In genomic region chr9:134059661-134060395, GRCh38 we compare ENCODE assay signal across 8 cellular contexts. TPM values are rescaled to one million over a fixed set of nuclear protein-coding genes. Genes with fewer than 3 reads are reported as not detected.
DNase-seq lines count a peak whose midpoint lies in the region; ATAC-seq and TF ChIP-seq lines count a peak whose summit lies in the region.

No MANE protein-coding gene starts in this region.

- H3K23ac ChIP-seq in mesendoderm (ENCODE audit: low read length): no peak overlapping the region

- H3K4me3 Mint-ChIP-seq in WTC11 (no peak overlapping the region), natural killer cell (no peak overlapping the region)

- no peak overlapping the region for H2BK5ac ChIP-seq in mesendoderm (ENCODE audit: low read length)

- H3K36me3 Mint-ChIP-seq in WTC11: no peaks in the 10 kb centered on the region
- H3K36me3 Mint-ChIP-seq in natural killer cell: no peaks in the 10 kb centered on the region

- H3K79me1 ChIP-seq in mesendoderm (ENCODE audit: low read length): peaks cover 33% of the 10 kb centered on the region

- H3K9me3 Mint-ChIP-seq in WTC11: no peaks in the 10 kb centered on the region
- no peaks in the 10 kb centered on the region for H3K9me3 Mint-ChIP-seq in natural killer cell

- H3K27ac ChIP-seq in mesendoderm (ENCODE audit: low read depth, low read length): no peak overlapping the region

- H3K27me3 Mint-ChIP-seq in WTC11 (ENCODE audit: low read depth) (no peaks in the 10 kb centered on the region), natural killer cell (ENCODE audit: low read depth in 2 of 2) (no peaks in the 10 kb centered on the region)

- no peak overlapping the region for H4K5ac ChIP-seq in mesendoderm (ENCODE audit: low read length)

- H3K4me1 ChIP-seq in BE2C (no peaks in the 10 kb centered on the region), mesendoderm (ENCODE audit: control insufficient read depth, low read depth, low read length) (no peaks in the 10 kb centered on the region)

- H2BK15ac ChIP-seq in mesendoderm (replicated peaks; ENCODE audit: low read depth): no peak overlapping the region

- CTCF ChIA-PET in WTC11 (lab: Charles Lee): interaction anchor here (1.6 kb wide), 1 partner anchor 90 kb away, joined by 4 read pairs; no protein-coding TSS in a partner anchor

- H3K4me1 Mint-ChIP-seq in WTC11: peaks cover 28% of the 10 kb centered on the region
- H3K4me1 Mint-ChIP-seq in natural killer cell: peaks cover 7 to 65% of the 10 kb centered on the region in 2 donors

- intact Hi-C loops in natural killer cell (cut with micrococcal nuclease): loop anchor here (10.0 kb wide), 1 partner anchor 915 kb away; no protein-coding TSS in a partner anchor

- ATAC-seq in GM19035 (IDR thresholded peaks at IDR 0.05; ENCODE audit: unreplicated experiment) (peak; percentile 61), HG03135 (IDR thresholded peaks at IDR 0.05; ENCODE audit: unreplicated experiment) (peak; percentile 77), WTC11 (no peak), natural killer cell (peak; percentile 43 to 66 (median 65))

- no peak overlapping the region for H3K18ac ChIP-seq in mesendoderm (ENCODE audit: low read length)

- H3K9ac ChIP-seq in mesendoderm (ENCODE audit: low read length): no peak overlapping the region

- H3K27ac Mint-ChIP-seq in WTC11: peak overlapping the region; percentile 72; the same call in 1 of the 2 replicates
- peak overlapping the region; percentile 27 to 73 for H3K27ac Mint-ChIP-seq in natural killer cell

- TF ChIP-seq CTCF in BE2C (IDR thresholded peaks at IDR 0.05; ENCODE audit: low read depth, low read length) (no peak), WTC11 (IDR thresholded peaks at IDR 0.05) (no peak), natural killer cell (IDR thresholded peaks at IDR 0.05) (no peak)

- H3K79me2 ChIP-seq in mesendoderm (ENCODE audit: control insufficient read depth, insufficient read depth, low read length): peaks cover 94% of the 10 kb centered on the region

- no peaks in the 10 kb centered on the region for H3K27me3 ChIP-seq in BE2C
- H3K27me3 ChIP-seq in mesendoderm (ENCODE audit: insufficient read depth, low read length, poor library complexity): no peaks in the 10 kb centered on the region

- no peak overlapping the region for H4K8ac ChIP-seq in mesendoderm (ENCODE audit: low read depth, low read length)

- peak; percentile 10 for DNase-seq in BE2C
- no peak for DNase-seq in WTC11 (ENCODE audit: low spot score)
- no peak for DNase-seq in natural killer cell
- no peak for DNase-seq in mesendoderm
- DNase-seq in NCI-H1105 (lab: John Stamatoyannopoulos, UW): no peak
- DNase-seq in cortex of kidney (lab: John Stamatoyannopoulos, UW): no peak

- H3K9me3 ChIP-seq in BE2C: no peaks in the 10 kb centered on the region

- POLR2A ChIA-PET in WTC11 (lab: Charles Lee): no interaction called here

- H3K4me3 ChIP-seq in BE2C (ENCODE audit: low read depth, low read length) (no peak overlapping the region), mesendoderm (ENCODE audit: low read length) (no peak overlapping the region)

- no peak overlapping the region for H2AK5ac ChIP-seq in mesendoderm (ENCODE audit: low read length)

- no peak overlapping the region for H2BK120ac ChIP-seq in mesendoderm (ENCODE audit: low read depth, low read length)

- H3K56ac ChIP-seq in mesendoderm (ENCODE audit: low read length): no peak overlapping the region

- no peaks in the 10 kb centered on the region; the same call in none of the 2 replicates for H3K36me3 ChIP-seq in BE2C
- no peaks in the 10 kb centered on the region for H3K36me3 ChIP-seq in mesendoderm (ENCODE audit: control insufficient read depth, insufficient read depth, low read length)

- H3K4me2 ChIP-seq in mesendoderm (ENCODE audit: low read length): no peak overlapping the region

- no peak overlapping the region for H3K4ac ChIP-seq in mesendoderm (ENCODE audit: low read depth, low read length)

- no CpG with 5 or more reads among the region's 17 CpGs for WGBS in mesendoderm (ENCODE audit: extremely low coverage, insufficient coverage, low lambda C conversion rate)

TF ChIP-seq in WTC11, 78 proteins besides CTCF, POLR2A, EP300 and RAD21:
- no peak for TF ChIP-seq ELF4 (CRISPR knock-in tag; IDR thresholded peaks at IDR 0.05; ENCODE audit: low read depth)
- no peak for TF ChIP-seq ZNF532 (CRISPR knock-in tag; IDR thresholded peaks at IDR 0.05; ENCODE audit: borderline replicate concordance)
- no peak for TF ChIP-seq ETV6 (CRISPR knock-in tag; IDR thresholded peaks at IDR 0.05)

RNA-seq across cellular contexts. Expression of gene BRD3, which starts 8.0 kb away (rescaled TPM):
- polyA plus RNA-seq in BE2C (2012; ENCODE audit: insufficient read depth, insufficient read length, low read depth): 79.5 TPM
- total RNA-seq in WTC11 (2021) (100 to 108 TPM (median 105 TPM) in 3 replicates), natural killer cell (10 to 100 TPM; 52.8 to 63.0 (median 52.8) TPM)
- polyA plus RNA-seq in mesendoderm (2013, experiment 1 of 2): 29.9 TPM
- polyA plus RNA-seq in mesendoderm (2013, experiment 2 of 2): 30.0 TPM

RNA-seq across cellular contexts. Expression of gene BRD3OS, which starts 34.5 kb away (rescaled TPM):
- polyA plus RNA-seq in BE2C (2012; ENCODE audit: insufficient read depth, insufficient read length, low read depth): 108 TPM
- total RNA-seq in WTC11 (2021) (16.2 to 16.9 TPM (median 16.6 TPM) in 3 replicates), natural killer cell (1 to 10 TPM; 5.5 to 6.8 (median 6.5) TPM)
- 11.4 TPM for polyA plus RNA-seq in mesendoderm (2013, experiment 1 of 2)
- 11.5 TPM for polyA plus RNA-seq in mesendoderm (2013, experiment 2 of 2)
